Comparison of ENCODE assay signal across 16 cellular contexts in the genomic region with DNA sequence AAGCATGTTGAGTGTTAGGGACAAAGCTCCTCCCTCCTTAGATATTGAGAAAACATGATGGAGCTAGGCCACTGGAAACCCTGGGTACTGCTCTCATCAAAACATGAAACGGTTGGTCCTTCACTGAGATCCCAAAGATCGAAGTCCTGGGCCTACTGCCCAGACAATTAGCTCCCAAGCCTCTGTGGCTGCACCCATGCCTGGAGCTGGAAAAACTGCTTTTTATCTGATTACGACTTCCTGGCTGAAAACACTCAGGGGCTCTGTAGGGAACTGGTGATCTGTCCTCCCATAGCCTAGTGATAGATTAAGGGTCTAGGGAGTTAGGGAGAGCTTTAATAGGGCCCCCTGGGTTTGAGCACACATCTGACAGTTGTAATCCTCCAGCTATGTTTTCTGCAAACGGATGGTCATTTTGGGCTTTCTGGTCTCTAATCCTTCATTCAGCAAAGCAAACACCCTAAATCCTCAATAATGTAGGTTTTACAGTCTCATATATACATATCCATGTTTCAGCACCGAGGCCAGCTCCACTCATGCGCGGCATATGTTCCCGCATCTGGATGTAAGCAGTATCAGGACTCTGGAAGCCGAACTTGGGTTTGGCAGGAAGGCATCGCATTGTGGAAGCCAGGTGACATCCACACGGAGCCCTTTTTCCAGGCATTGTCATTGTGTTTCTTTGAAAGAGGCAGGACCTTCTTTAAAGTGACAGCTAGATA. TPM values are rescaled to one million over a fixed set of nuclear protein-coding genes. Genes with fewer than 3 reads are reported as not detected.
DNase-seq lines count a peak whose midpoint lies in the region; ATAC-seq and TF ChIP-seq lines count a peak whose summit lies in the region.
"Had no signal": no experiment of that assay in that cellular context is flagged by ENCODE, and none has a peak within 500 bp of the region (broad histone marks: within the 10 kb centered on the region; RNA-seq: fewer than 3 reads in every experiment).

No MANE protein-coding gene starts in this region.

- ATAC-seq in GM19463 (IDR thresholded peaks at IDR 0.05; ENCODE audit: unreplicated experiment), result no peak
- no peak for ATAC-seq in HG02763 (IDR thresholded peaks at IDR 0.05; ENCODE audit: unreplicated experiment)
- ATAC-seq in HG03342 (IDR thresholded peaks at IDR 0.05; ENCODE audit: unreplicated experiment), result no peak

- peaks cover 41% of the 10 kb centered on the region for H3K4me1 ChIP-seq in BE2C

- no peak overlapping the region for H3K4me3 ChIP-seq in BE2C (ENCODE audit: low read depth, low read length)
- H3K4me3 ChIP-seq: esophagus muscularis mucosa had no signal

- no peaks in the 10 kb centered on the region for H3K36me3 ChIP-seq in BE2C
- H3K36me3 ChIP-seq: esophagus muscularis mucosa had no signal

- H3K27me3 ChIP-seq in BE2C, result peaks cover under 1% of the 10 kb centered on the region; the same call in 1 of the 2 replicates

- no peaks in the 10 kb centered on the region for H3K9me3 ChIP-seq in BE2C
- H3K9me3 ChIP-seq: esophagus muscularis mucosa had no signal

- TF ChIP-seq CTCF in BE2C (IDR thresholded peaks at IDR 0.05; ENCODE audit: low read depth, low read length), result no peak

- no peak for TF ChIP-seq EP300 in Ishikawa (IDR thresholded peaks at IDR 0.05; ENCODE audit: borderline replicate concordance)

- DNase-seq in BE2C (peak; percentile 40), astrocyte of the hippocampus (ENCODE audit: low read depth, low spot score) (peak; percentile 36), iris pigment epithelial cell (ENCODE audit: low read depth) (peak; percentile 34)
- DNase-seq in stimulated activated CD4-positive, alpha-beta T cell treated with anti-CD3 and anti-CD28 coated beads, Interleukin-12 subunit alpha, Interleukin-12 subunit beta, amount 100 ng/mL, for 4 hours, result no peak
- DNase-seq: DMS53; immature natural killer cell; NCI-H1048; NCI-H524 treated with DMSO at 0.1 percent for 48 hours; SHP77 treated with DMSO at 0.1 percent for 48 hours; stimulated activated CD4-positive, alpha-beta T cell treated with anti-CD3 and anti-CD28 coated beads, Interleukin-2, amount 100 ng/mL, for 48 hours; stimulated activated naive CD4-positive, alpha-beta T cell treated with Interleukin-2 at 50 U/mL for 16 hours had no signal

- no peak for TF ChIP-seq RAD21 in Ishikawa (IDR thresholded peaks at IDR 0.05; ENCODE audit: low read depth)

TF ChIP-seq in Ishikawa, 13 proteins besides CTCF, POLR2A, EP300 and RAD21:
- TF ChIP-seq EGR1 (IDR thresholded peaks at IDR 0.05) (no peak), CREB1 (IDR thresholded peaks at IDR 0.05; ENCODE audit: low read depth) (no peak), CEBPB (IDR thresholded peaks at IDR 0.05) (no peak), ZBTB7A (IDR thresholded peaks at IDR 0.05; ENCODE audit: low read depth) (no peak), YY1 (IDR thresholded peaks at IDR 0.05; ENCODE audit: low read depth) (no peak), TAF1 (IDR thresholded peaks at IDR 0.05; ENCODE audit: low read depth) (no peak), FOXM1 (IDR thresholded peaks at IDR 0.05; ENCODE audit: borderline replicate concordance, low read depth) (no peak), TEAD4 (IDR thresholded peaks at IDR 0.05) (no peak), TCF12 (IDR thresholded peaks at IDR 0.05; ENCODE audit: low read depth) (no peak), NFIC (IDR thresholded peaks at IDR 0.05) (no peak)
- TF ChIP-seq, protein P1, sequence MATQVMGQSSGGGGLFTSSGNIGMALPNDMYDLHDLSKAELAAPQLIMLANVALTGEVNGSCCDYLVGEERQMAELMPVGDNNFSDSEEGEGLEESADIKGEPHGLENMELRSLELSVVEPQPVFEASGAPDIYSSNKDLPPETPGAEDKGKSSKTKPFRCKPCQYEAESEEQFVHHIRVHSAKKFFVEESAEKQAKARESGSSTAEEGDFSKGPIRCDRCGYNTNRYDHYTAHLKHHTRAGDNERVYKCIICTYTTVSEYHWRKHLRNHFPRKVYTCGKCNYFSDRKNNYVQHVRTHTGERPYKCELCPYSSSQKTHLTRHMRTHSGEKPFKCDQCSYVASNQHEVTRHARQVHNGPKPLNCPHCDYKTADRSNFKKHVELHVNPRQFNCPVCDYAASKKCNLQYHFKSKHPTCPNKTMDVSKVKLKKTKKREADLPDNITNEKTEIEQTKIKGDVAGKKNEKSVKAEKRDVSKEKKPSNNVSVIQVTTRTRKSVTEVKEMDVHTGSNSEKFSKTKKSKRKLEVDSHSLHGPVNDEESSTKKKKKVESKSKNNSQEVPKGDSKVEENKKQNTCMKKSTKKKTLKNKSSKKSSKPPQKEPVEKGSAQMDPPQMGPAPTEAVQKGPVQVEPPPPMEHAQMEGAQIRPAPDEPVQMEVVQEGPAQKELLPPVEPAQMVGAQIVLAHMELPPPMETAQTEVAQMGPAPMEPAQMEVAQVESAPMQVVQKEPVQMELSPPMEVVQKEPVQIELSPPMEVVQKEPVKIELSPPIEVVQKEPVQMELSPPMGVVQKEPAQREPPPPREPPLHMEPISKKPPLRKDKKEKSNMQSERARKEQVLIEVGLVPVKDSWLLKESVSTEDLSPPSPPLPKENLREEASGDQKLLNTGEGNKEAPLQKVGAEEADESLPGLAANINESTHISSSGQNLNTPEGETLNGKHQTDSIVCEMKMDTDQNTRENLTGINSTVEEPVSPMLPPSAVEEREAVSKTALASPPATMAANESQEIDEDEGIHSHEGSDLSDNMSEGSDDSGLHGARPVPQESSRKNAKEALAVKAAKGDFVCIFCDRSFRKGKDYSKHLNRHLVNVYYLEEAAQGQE (IDR thresholded peaks at IDR 0.05; ENCODE audit: low read depth), result peak; percentile 90
- TF ChIP-seq, protein P2, sequence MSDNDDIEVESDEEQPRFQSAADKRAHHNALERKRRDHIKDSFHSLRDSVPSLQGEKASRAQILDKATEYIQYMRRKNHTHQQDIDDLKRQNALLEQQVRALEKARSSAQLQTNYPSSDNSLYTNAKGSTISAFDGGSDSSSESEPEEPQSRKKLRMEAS (IDR thresholded peaks at IDR 0.05), result 0 out of 2 replicates have a peak, but pooled peaks have one; percentile 22
- TF ChIP-seq, protein P3, sequence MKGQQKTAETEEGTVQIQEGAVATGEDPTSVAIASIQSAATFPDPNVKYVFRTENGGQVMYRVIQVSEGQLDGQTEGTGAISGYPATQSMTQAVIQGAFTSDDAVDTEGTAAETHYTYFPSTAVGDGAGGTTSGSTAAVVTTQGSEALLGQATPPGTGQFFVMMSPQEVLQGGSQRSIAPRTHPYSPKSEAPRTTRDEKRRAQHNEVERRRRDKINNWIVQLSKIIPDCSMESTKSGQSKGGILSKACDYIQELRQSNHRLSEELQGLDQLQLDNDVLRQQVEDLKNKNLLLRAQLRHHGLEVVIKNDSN (IDR thresholded peaks at IDR 0.05), result no peak

RNA-seq across cellular contexts. Expression of a gene that starts 6.2 kb away (rescaled TPM):
- polyA plus RNA-seq in BE2C (2012; ENCODE audit: insufficient read depth, insufficient read length, low read depth), result 150 TPM
